In the genomic region with DNA sequence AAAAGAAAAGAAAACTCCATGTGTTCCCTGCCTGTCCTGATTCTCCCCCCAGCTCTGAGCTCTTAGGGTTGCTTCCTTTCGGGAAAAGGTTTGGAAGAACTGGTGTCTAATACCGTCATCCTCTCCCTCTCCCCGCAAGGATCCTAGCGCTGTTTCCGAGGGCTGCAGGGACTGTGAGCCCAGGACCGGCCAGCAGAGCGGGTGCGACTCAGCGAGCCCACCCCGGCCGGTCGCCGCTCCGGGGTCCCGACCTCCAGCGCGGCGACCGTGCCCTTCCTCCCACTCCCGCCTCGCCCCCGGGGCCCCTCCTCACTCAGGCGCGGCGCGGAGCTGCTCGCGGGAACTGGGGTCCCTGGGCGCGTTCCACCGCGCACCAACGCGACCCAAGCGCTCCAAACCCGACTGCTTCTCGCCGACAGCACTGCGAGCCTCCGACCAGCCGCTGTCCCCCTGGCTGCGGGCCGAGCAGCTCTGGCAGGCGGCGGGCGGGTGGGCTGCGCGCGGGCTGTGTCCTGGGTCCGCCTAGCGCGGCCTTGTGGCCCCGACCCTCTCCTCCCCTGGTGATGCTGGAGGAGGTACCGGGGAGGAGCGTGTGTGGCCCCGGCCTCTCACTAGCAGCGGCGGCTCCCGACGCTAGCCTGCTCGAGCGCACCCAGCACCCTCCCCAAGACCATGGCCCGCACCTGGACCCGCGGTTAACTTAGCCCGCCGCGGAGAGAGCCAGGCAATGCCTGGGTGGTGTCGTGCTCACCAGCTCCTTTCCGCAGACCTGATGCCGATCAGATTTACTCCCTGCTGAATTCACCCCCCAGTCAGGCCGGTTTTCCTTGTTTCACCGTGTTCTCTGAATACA, we compare ENCODE assay signal across 8 cellular contexts. TPM values are rescaled to one million over a fixed set of nuclear protein-coding genes. Genes with fewer than 3 reads are reported as not detected.
A peak's percentile ranks its signal among the peaks of the same experiment; 100 is the strongest.
DNase-seq lines count a peak whose midpoint lies in the region; ATAC-seq, FAIRE-seq and TF ChIP-seq lines count a peak whose summit lies in the region.

A gene (minus strand): TSS at position 509 of the 853 bp plus-strand sequence. CDS start 12,484 bp downstream, outside the sequence.

- no peaks in the 10 kb centered on the region for H3K9me2 ChIP-seq in MM.1S (replicated peaks; ENCODE audit: insufficient read depth, low read length)

- H3K27ac ChIP-seq in MM.1S (ENCODE audit: low read length) = no peak within 1 kb of the TSS
- H3K27ac ChIP-seq in HepG2 (ENCODE audit: extremely low read length, insufficient read depth, low read length) = no peak within 1 kb of the TSS
- peak within 1 kb of the TSS in 2 of 5 donors; percentile 28 to 43 for H3K27ac ChIP-seq in stomach

- DNase-seq in AG20443 (ENCODE audit: low spot score) (peak; percentile 49), MM.1S (no peak), chondrocyte (ENCODE audit: low spot score) (no peak), HepG2 (ENCODE audit: low spot score) (no peak), stomach (no peak), activated gamma-delta T cell treated with Interleukin-2 at 50 U/mL for 16 hours (no peak), NCI-H226 (no peak)

- TF ChIP-seq CTCF in MM.1S (IDR thresholded peaks at IDR 0.05; ENCODE audit: low read length) (no peak), chondrocyte (IDR thresholded peaks at IDR 0.05) (peak; percentile 30), HepG2 (CRISPR knock-in tag; IDR thresholded peaks at IDR 0.05) (no peak), stomach (IDR thresholded peaks at IDR 0.05) (no peak)

- 3% methylated on average over 15 of the region's 73 CpGs for WGBS in HepG2 (ENCODE audit: low lambda C conversion rate)
- 1 to 2% (median 1%) methylated on average over 26 to 73 of the region's 73 CpGs for WGBS in stomach, 5 donors

- no peak for FAIRE-seq in HepG2 (lab: Jason Lieb, UNC)

- peaks cover 2% of the 10 kb centered on the region for H3K36me3 Mint-ChIP-seq in chondrocyte (ENCODE audit: low read depth)

- H3K79me2 ChIP-seq in MM.1S (ENCODE audit: low read length) (no peaks in the 10 kb centered on the region), HepG2 (ENCODE audit: insufficient read depth, low read length) (no peaks in the 10 kb centered on the region)

- BruUV-seq in HepG2 (replicated peaks; lab: Mats Ljungman, UMichigan) = no TSS peak

- TF ChIP-seq EP300 in HepG2 (IDR thresholded peaks at IDR 0.05; ENCODE audit: low read depth in 2 of 2, low read length in 2 of 2) (no peak), HepG2 (CRISPR knock-in tag; IDR thresholded peaks at IDR 0.05; ENCODE audit: borderline replicate concordance) (no peak), stomach (IDR thresholded peaks at IDR 0.05) (no peak)

- in situ Hi-C loops in HepG2 (cut with HindIII; ENCODE audit: extremely low pct_ligation_motif_present, low pct_unique_long_range_greater_than_20kb) = no loop called here

- H3K36me3 ChIP-seq in MM.1S (replicated peaks; ENCODE audit: insufficient read depth, low read length) = no peaks in the 10 kb centered on the region; the same call in 1 of the 2 replicates
- no peaks in the 10 kb centered on the region for H3K36me3 ChIP-seq in HepG2 (replicated peaks in 1 of 2; ENCODE audit: control insufficient read depth in 1 of 2, insufficient read depth in 2 of 2, low read length in 2 of 2)
- no peaks in the 10 kb centered on the region for H3K36me3 ChIP-seq in stomach

- intact Hi-C loops in HepG2 (cut with micrococcal nuclease; ENCODE audit: unreplicated experiment) (loop anchor here (1.0 kb wide), 1 partner anchor 46 kb away; no protein-coding TSS in a partner anchor), stomach (cut with DNase I; ENCODE audit: low total_unique reads) (no loop called here)

- no peak for TF ChIP-seq RAD21 in HepG2 (CRISPR knock-in tag; IDR thresholded peaks at IDR 0.05)

- ATAC-seq in HepG2 (peak; percentile 87), GM21786 (IDR thresholded peaks at IDR 0.05; ENCODE audit: unreplicated experiment) (no peak)

- TF ChIP-seq POLR2A in HepG2 (IDR thresholded peaks at IDR 0.05; ENCODE audit: insufficient read depth in 1 of 2, low read depth in 2 of 2, low read length in 2 of 2) (no peak), stomach (IDR thresholded peaks at IDR 0.05) (no peak)

- H3K4me3 ChIP-seq in MM.1S (ENCODE audit: low read length) (peak within 1 kb of the TSS; percentile 61), HepG2 (replicated peaks in 1 of 3; ENCODE audit: insufficient read depth in 1 of 3, low read depth in 2 of 3, low read length in 3 of 3) (peak within 1 kb of the TSS; percentile 31 to 67 (median 37)), stomach (peak within 1 kb of the TSS; percentile 54 to 70 (median 57))

- H3K9ac ChIP-seq in MM.1S (ENCODE audit: low read length) (peak within 1 kb of the TSS; percentile 23; the same call in 1 of the 2 replicates), HepG2 (ENCODE audit: insufficient read depth, low read depth, low read length) (no peak within 1 kb of the TSS)

- peak within 1 kb of the TSS; percentile 56 for H2AFZ ChIP-seq in MM.1S (ENCODE audit: low read length)
- H2AFZ ChIP-seq in HepG2 (ENCODE audit: low read length) = no peak within 1 kb of the TSS

- CTCF ChIA-PET in HepG2 (lab: Yijun Ruan, JAX; ENCODE audit: low intra/inter-chr PET ratio, low total read pairs) = no interaction called here

- peak within 1 kb of the TSS; percentile 74; the same call in 1 of the 2 replicates for H3K4me2 ChIP-seq in MM.1S (ENCODE audit: low read depth, low read length)
- H3K4me2 ChIP-seq in HepG2 (ENCODE audit: low read depth, low read length) = peak within 1 kb of the TSS; percentile 63

- H3K4me1 ChIP-seq in MM.1S (ENCODE audit: low read length) = no peaks in the 10 kb centered on the region
- peaks cover 18% of the 10 kb centered on the region for H3K4me1 ChIP-seq in HepG2 (ENCODE audit: insufficient read depth, low read length)
- peaks cover 11 to 20% (median 16%) of the 10 kb centered on the region in 4 donors for H3K4me1 ChIP-seq in stomach

- H4K20me1 ChIP-seq in MM.1S (ENCODE audit: insufficient read depth, low read length) = no peaks in the 10 kb centered on the region
- H4K20me1 ChIP-seq in HepG2 (ENCODE audit: insufficient read depth, low read length) = no peaks in the 10 kb centered on the region

- peaks cover 9% of the 10 kb centered on the region for H3K4me1 Mint-ChIP-seq in chondrocyte (ENCODE audit: low read depth)

- H3K27me3 ChIP-seq in MM.1S (replicated peaks; ENCODE audit: insufficient read depth, low read length) (no peaks in the 10 kb centered on the region), HepG2 (ENCODE audit: control insufficient read depth in 1 of 2, insufficient read depth in 2 of 2, low read length in 2 of 2) (peaks cover 4 to 39% of the 10 kb centered on the region in 2 experiments; a peak in 4 of 5 replicates), stomach (peaks cover 0 to 65% (median 16%) of the 10 kb centered on the region in 3 donors)

- H3K9me3 Mint-ChIP-seq in chondrocyte (ENCODE audit: low read depth) = no peaks in the 10 kb centered on the region

- POLR2A ChIA-PET in HepG2 (lab: Yijun Ruan, JAX) = no interaction called here

- H3K27me3 Mint-ChIP-seq in chondrocyte (ENCODE audit: low read depth) = peaks cover 40% of the 10 kb centered on the region

- H3K4me3 Mint-ChIP-seq in chondrocyte (ENCODE audit: unreplicated experiment) = peak within 1 kb of the TSS; percentile 74

- H3K9me3 ChIP-seq in MM.1S (replicated peaks; ENCODE audit: insufficient read depth, low read length) = no peaks in the 10 kb centered on the region
- no peaks in the 10 kb centered on the region for H3K9me3 ChIP-seq in HepG2 (ENCODE audit: low read length)
- no peaks in the 10 kb centered on the region for H3K9me3 ChIP-seq in stomach

- H3K27ac Mint-ChIP-seq in chondrocyte (ENCODE audit: unreplicated experiment) = no peak within 1 kb of the TSS

- H3F3A ChIP-seq in MM.1S (ENCODE audit: insufficient read depth, low read length) = no peaks in the 10 kb centered on the region

TF ChIP-seq in HepG2, 621 proteins besides CTCF, POLR2A, EP300 and RAD21 (continues in another document):
- TF ChIP-seq ZBTB3 (CRISPR knock-in tag; IDR thresholded peaks at IDR 0.05; ENCODE audit: borderline replicate concordance, low read depth) (no peak), ZNF891 (CRISPR knock-in tag; IDR thresholded peaks at IDR 0.05) (no peak)

RNA-seq across cellular contexts. Expression of the gene that starts here (rescaled TPM):
- total RNA-seq in chondrocyte = not detected in 3 replicates
- not detected in 2 replicates for total RNA-seq in HepG2 (2016; rRNA removed; fragmentation: Illumina TruSeq; extraction: Trizol)
- total RNA-seq in HepG2 (2016; cell fraction: cytosol; rRNA removed; fragmentation: Illumina TruSeq; extraction: Trizol; ENCODE audit: low read depth) = not detected in 2 replicates
- not detected in 2 replicates for total RNA-seq in HepG2 (2016; cell fraction: insoluble cytoplasmic fraction; rRNA removed; fragmentation: Illumina TruSeq; extraction: Trizol)
- not detected in 2 replicates for total RNA-seq in HepG2 (2016; cell fraction: membrane; rRNA removed; fragmentation: Illumina TruSeq; extraction: Trizol)
- not detected in 2 replicates for total RNA-seq in HepG2 (2016; cell fraction: nucleus; rRNA removed; fragmentation: Illumina TruSeq; extraction: Trizol)
- not detected in 2 replicates for polyA plus RNA-seq in HepG2 (2011; rRNA removed)
- not detected in 2 replicates for polyA plus RNA-seq in HepG2 (2011; cell fraction: cytosol; rRNA removed)
- polyA plus RNA-seq in HepG2 (2011; cell fraction: nucleus; rRNA removed) = not detected in 2 replicates
- not detected in 2 replicates for polyA plus RNA-seq in HepG2 (2012)
- not detected in 2 replicates for polyA plus RNA-seq in HepG2 (2016; cell fraction: cytosol; fragmentation: Illumina TruSeq; extraction: Trizol; ENCODE audit: low read depth)
- polyA plus RNA-seq in HepG2 (2016; cell fraction: insoluble cytoplasmic fraction; fragmentation: Illumina TruSeq; extraction: Trizol; ENCODE audit: low read depth) = not detected in 2 replicates
- not detected in 2 replicates for polyA plus RNA-seq in HepG2 (2016; cell fraction: membrane; fragmentation: Illumina TruSeq; extraction: Trizol; ENCODE audit: low read depth)
- polyA plus RNA-seq in HepG2 (2016; cell fraction: nucleus; fragmentation: Illumina TruSeq; extraction: Trizol; ENCODE audit: insufficient read depth, low read depth) = not detected in 2 replicates
- polyA minus RNA-seq in HepG2 (2011; rRNA and poly(A)+ RNA removed; ENCODE audit: low replicate concordance) = not detected in 2 replicates
- not detected in 2 replicates for polyA minus RNA-seq in HepG2 (2011; cell fraction: cytosol; rRNA and poly(A)+ RNA removed)
- polyA minus RNA-seq in HepG2 (2011; cell fraction: nucleus; rRNA and poly(A)+ RNA removed) = not detected in 2 replicates
- 1 to 10 TPM in 3 of 5 donors, not detected in 2; 1.3 to 9.3 (median 2.4) TPM for total RNA-seq in stomach
- polyA plus RNA-seq in stomach = 1 to 10 TPM in 2 of 3 donors, under 1 TPM in 1; 0.61 to 1.1 (median 1.1) TPM

Comparison
In these comparisons a context has a peak if more than half of its experiments do, and no peak if none do; other contexts are left out.
1. Peak in ATAC-seq, H3K4me3 ChIP-seq and H3K4me2 ChIP-seq in HepG2; RNA of the gene not detected or under 1 TPM.